In genomic region chr13:27868639-27869435, GRCh38 we compare ENCODE assay signal across 9 cellular contexts. TPM values are rescaled to one million over a fixed set of nuclear protein-coding genes. Genes with fewer than 3 reads are reported as not detected.
DNase-seq lines count a peak whose midpoint lies in the region; ATAC-seq, FAIRE-seq and TF ChIP-seq lines count a peak whose summit lies in the region.
"Had no signal": no experiment of that assay in that cellular context is flagged by ENCODE, and none has a peak within 500 bp of the region (broad histone marks: within the 10 kb centered on the region; RNA-seq: fewer than 3 reads in every experiment).

No MANE protein-coding gene starts in this region.

- H2AFZ ChIP-seq in HepG2 (ENCODE audit: low read length), result peak overlapping the region; percentile 77

- no peaks in the 10 kb centered on the region for H3K79me2 ChIP-seq in HepG2 (ENCODE audit: insufficient read depth, low read length)

- peak overlapping the region; percentile 51 for H3K4me2 ChIP-seq in HepG2 (ENCODE audit: low read depth, low read length)

- H4K20me1 ChIP-seq in HepG2 (ENCODE audit: insufficient read depth, low read length), result no peaks in the 10 kb centered on the region

- 3% methylated on average over 9 of the region's 9 CpGs for WGBS in HepG2 (ENCODE audit: low lambda C conversion rate)

- CTCF ChIA-PET in BJ (lab: Yijun Ruan, JAX) (interaction anchor here (0.6 to 2.6 kb wide), 15 partner anchors 9 to 1506 kb away, joined by 3 to 12 read pairs (median 4); partner anchors contain the start of gene PDX1), HepG2 (lab: Yijun Ruan, JAX; ENCODE audit: low intra/inter-chr PET ratio, low total read pairs) (interaction anchor here (1.0 to 1.9 kb wide), 6 partner anchors 85 to 495 kb away, joined by 3 to 12 read pairs (median 4); no protein-coding TSS in a partner anchor)

- no peak overlapping the region for H3K4me3 ChIP-seq in BJ (ENCODE audit: low read depth, low read length)
- H3K4me3 ChIP-seq in WI38 (ENCODE audit: low read depth, low read length), result no peak overlapping the region
- no peak overlapping the region for H3K4me3 ChIP-seq in HepG2 (replicated peaks in 1 of 3; ENCODE audit: insufficient read depth in 1 of 3, low read depth in 2 of 3, low read length in 3 of 3)
- no peak overlapping the region for H3K4me3 ChIP-seq in vagina

- H3K27ac ChIP-seq in HepG2 (ENCODE audit: extremely low read length, insufficient read depth, low read length) (no peak overlapping the region), vagina (no peak overlapping the region)

- BruUV-seq in HepG2 (replicated peaks; lab: Mats Ljungman, UMichigan), result no TSS peak

- DNase-seq in BJ (ENCODE audit: low read depth), result no peak
- DNase-seq in HCEC 1CT, result peak; percentile 3
- no peak for DNase-seq in HepG2 (ENCODE audit: low spot score)
- DNase-seq in SHP77 (lab: John Stamatoyannopoulos, UW), result no peak
- DNase-seq in vagina (ENCODE audit: extremely low spot score in 2 of 2), result no peak
- DNase-seq in stimulated activated naive CD4-positive, alpha-beta T cell treated with Interleukin-2 at 50 U/mL for 16 hours (lab: John Stamatoyannopoulos, UW), result no peak
- DNase-seq: activated CD8-positive, alpha-beta memory T cell treated with anti-CD3 and anti-CD28 coated beads, Interleukin-2, amount 50 U/mL, for 48 hours had no signal

- TF ChIP-seq POLR2A in HepG2 (IDR thresholded peaks at IDR 0.05; ENCODE audit: insufficient read depth in 1 of 2, low read depth in 2 of 2, low read length in 2 of 2) (no peak), vagina (IDR thresholded peaks at IDR 0.05) (no peak)

- H3K9me3 ChIP-seq in HepG2 (ENCODE audit: low read length), result no peaks in the 10 kb centered on the region
- no peaks in the 10 kb centered on the region for H3K9me3 ChIP-seq in vagina

- peak; percentile 57 for TF ChIP-seq CTCF in BJ (IDR thresholded peaks at IDR 0.05; ENCODE audit: insufficient read depth, low read depth, low read length)
- TF ChIP-seq CTCF in WI38 (IDR thresholded peaks at IDR 0.05; ENCODE audit: low read depth, low read length), result peak; percentile 25; the same call in 1 of the 2 replicates
- peak; percentile 48; the same call in 1 of the 2 replicates for TF ChIP-seq CTCF in HepG2 (CRISPR knock-in tag; IDR thresholded peaks at IDR 0.05)
- TF ChIP-seq CTCF in vagina (IDR thresholded peaks at IDR 0.05), result no peak

- POLR2A ChIA-PET in BJ (lab: Charles Lee), result no interaction called here
- POLR2A ChIA-PET in HepG2 (lab: Yijun Ruan, JAX), result interaction anchor here (0.7 kb wide), 1 partner anchor 92 kb away, joined by 3 read pairs; no protein-coding TSS in a partner anchor

- H3K4me1 ChIP-seq in HepG2 (ENCODE audit: insufficient read depth, low read length) (peaks cover 15% of the 10 kb centered on the region), vagina (no peaks in the 10 kb centered on the region)

- H3K9ac ChIP-seq in HepG2 (ENCODE audit: insufficient read depth, low read depth, low read length), result no peak overlapping the region

- H3K36me3 ChIP-seq in BJ (ENCODE audit: control insufficient read depth, insufficient read depth, low read length) (no peaks in the 10 kb centered on the region), HepG2 (replicated peaks in 1 of 2; ENCODE audit: control insufficient read depth in 1 of 2, insufficient read depth in 2 of 2, low read length in 2 of 2) (no peaks in the 10 kb centered on the region), vagina (no peaks in the 10 kb centered on the region)

- in situ Hi-C loops in HepG2 (cut with HindIII; ENCODE audit: extremely low pct_ligation_motif_present, low pct_unique_long_range_greater_than_20kb), result no loop called here

- intact Hi-C loops in HepG2 (cut with micrococcal nuclease; ENCODE audit: unreplicated experiment), result loop anchor here (1.0 kb wide), 2 partner anchors 84 to 115 kb away; no protein-coding TSS in a partner anchor
- intact Hi-C loops in vagina (cut with DNase I), result no loop called here

- TF ChIP-seq EP300 in HepG2 (IDR thresholded peaks at IDR 0.05; ENCODE audit: low read depth in 2 of 2, low read length in 2 of 2) (no peak), HepG2 (CRISPR knock-in tag; IDR thresholded peaks at IDR 0.05; ENCODE audit: borderline replicate concordance) (no peak)

- H3K27me3 ChIP-seq in BJ (ENCODE audit: control insufficient read depth, insufficient read depth, low read length) (no peaks in the 10 kb centered on the region; the same call in none of the 2 replicates), HepG2 (ENCODE audit: control insufficient read depth in 1 of 2, insufficient read depth in 2 of 2, low read length in 2 of 2) (no peaks in the 10 kb centered on the region), vagina (no peaks in the 10 kb centered on the region)

- FAIRE-seq in HepG2 (lab: Jason Lieb, UNC), result no peak

- TF ChIP-seq RAD21 in HepG2 (CRISPR knock-in tag; IDR thresholded peaks at IDR 0.05), result no peak

- ATAC-seq in HepG2, result no peak
- ATAC-seq in HG02678 (IDR thresholded peaks at IDR 0.05; ENCODE audit: unreplicated experiment), result no peak

TF ChIP-seq in HepG2, 621 proteins besides CTCF, POLR2A, EP300 and RAD21:
- TF ChIP-seq SETDB1 (CRISPR knock-in tag; IDR thresholded peaks at IDR 0.05; ENCODE audit: borderline replicate concordance), result no peak
- TF ChIP-seq SALL2 (CRISPR knock-in tag; IDR thresholded peaks at IDR 0.05), result no peak
- no peak for TF ChIP-seq MZF1 (CRISPR knock-in tag; IDR thresholded peaks at IDR 0.05; ENCODE audit: borderline replicate concordance)
- TF ChIP-seq STAG1 (CRISPR knock-in tag; IDR thresholded peaks at IDR 0.05), result peak; percentile 51; the same call in 1 of the 2 replicates
- TF ChIP-seq SMC3 (IDR thresholded peaks at IDR 0.05; ENCODE audit: low read length), result peak; percentile 65
- no peak for TF ChIP-seq ZNF619 (CRISPR knock-in tag; IDR thresholded peaks at IDR 0.05)
- no peak for TF ChIP-seq ZC3H4 (CRISPR knock-in tag; IDR thresholded peaks at IDR 0.05; ENCODE audit: borderline replicate concordance)
- TF ChIP-seq KLF6 (CRISPR knock-in tag; IDR thresholded peaks at IDR 0.05), result no peak
- TF ChIP-seq HNF1A (IDR thresholded peaks at IDR 0.05; ENCODE audit: low read depth), result no peak
- no peak for TF ChIP-seq HNF1A (CRISPR knock-in tag; IDR thresholded peaks at IDR 0.05; ENCODE audit: borderline replicate concordance)

RNA-seq across cellular contexts. Expression of gene PDX1, which starts 51.0 kb away (rescaled TPM):
- polyA plus RNA-seq in BJ (2011; rRNA removed) (not detected in 2 replicates), HepG2 (2011; rRNA removed) (not detected in 2 replicates)
- not detected in 2 replicates for polyA minus RNA-seq in BJ (2011; rRNA and poly(A)+ RNA removed)
- total RNA-seq in HepG2 (2016; rRNA removed; fragmentation: Illumina TruSeq; extraction: Trizol) (0.07 TPM in 1 of 2 replicates, not detected in the other), vagina (not detected)
- total RNA-seq in HepG2 (2016; cell fraction: cytosol; rRNA removed; fragmentation: Illumina TruSeq; extraction: Trizol; ENCODE audit: low read depth), result not detected in 2 replicates
- 0.06 and 0.12 TPM in 2 replicates for total RNA-seq in HepG2 (2016; cell fraction: insoluble cytoplasmic fraction; rRNA removed; fragmentation: Illumina TruSeq; extraction: Trizol)
- total RNA-seq in HepG2 (2016; cell fraction: membrane; rRNA removed; fragmentation: Illumina TruSeq; extraction: Trizol), result 0.09 and 0.14 TPM in 2 replicates
- total RNA-seq in HepG2 (2016; cell fraction: nucleus; rRNA removed; fragmentation: Illumina TruSeq; extraction: Trizol), result not detected in 2 replicates
- polyA plus RNA-seq in HepG2 (2011; cell fraction: cytosol; rRNA removed), result 0.03 TPM in 1 of 2 replicates, not detected in the other
- polyA plus RNA-seq in HepG2 (2011; cell fraction: nucleus; rRNA removed), result not detected in 2 replicates
- 0.12 and 0.30 TPM in 2 replicates for polyA plus RNA-seq in HepG2 (2012)
- polyA plus RNA-seq in HepG2 (2016; cell fraction: cytosol; fragmentation: Illumina TruSeq; extraction: Trizol; ENCODE audit: low read depth), result 0.26 and 0.31 TPM in 2 replicates
- 0.61 TPM in 2 replicates for polyA plus RNA-seq in HepG2 (2016; cell fraction: insoluble cytoplasmic fraction; fragmentation: Illumina TruSeq; extraction: Trizol; ENCODE audit: low read depth)
- 0.36 and 0.37 TPM in 2 replicates for polyA plus RNA-seq in HepG2 (2016; cell fraction: membrane; fragmentation: Illumina TruSeq; extraction: Trizol; ENCODE audit: low read depth)
- polyA plus RNA-seq in HepG2 (2016; cell fraction: nucleus; fragmentation: Illumina TruSeq; extraction: Trizol; ENCODE audit: insufficient read depth, low read depth), result 0.48 and 0.71 TPM in 2 replicates
- polyA minus RNA-seq in HepG2 (2011; rRNA and poly(A)+ RNA removed; ENCODE audit: low replicate concordance), result not detected in 2 replicates
- not detected in 2 replicates for polyA minus RNA-seq in HepG2 (2011; cell fraction: cytosol; rRNA and poly(A)+ RNA removed)
- polyA minus RNA-seq in HepG2 (2011; cell fraction: nucleus; rRNA and poly(A)+ RNA removed), result 0.12 TPM in 1 of 2 replicates, not detected in the other

Comparison
In these comparisons a context has a peak if more than half of its experiments do, and no peak if none do; other contexts are left out.
1. CTCF ChIP-seq: peak in BJ (single experiment), WI38 (single experiment) and HepG2 (single experiment); none in vagina (0 of 3).